Comparison of ENCODE assay signal across 11 cellular contexts in genomic region chr1:219020846-219021245, GRCh38.
"Had no signal": no experiment of that assay in that cellular context is flagged by ENCODE, and none has a peak within 500 bp of the region (broad histone marks: within the 10 kb centered on the region; RNA-seq: fewer than 3 reads in every experiment).

No MANE protein-coding gene starts in this region.

- H3K36me3 ChIP-seq: HAP-1 had no signal

- H3K9me3 ChIP-seq: HAP-1 had no signal

- DNase-seq: GOT3, H7, H9, HCEC 1CT, HFFc6 had no signal

- H3K27ac ChIP-seq: GM23248 had no signal

- FAIRE-seq: H1, H54 had no signal

- ATAC-seq: GM23338, HCT116 had no signal

- H3K4me2 ChIP-seq: GM23338 had no signal

- H3K9ac ChIP-seq: GM23248 had no signal

- H3K4me3 ChIP-seq: GM23248, GM23338, HAP-1 had no signal

- H2AFZ ChIP-seq: GM23248, GM23338 had no signal
